1 cellular context compared by ENCODE assay signal in genomic region chr5:106415541-106415940, GRCh38.
TF ChIP-seq lines count a peak whose summit lies in the region.

No MANE protein-coding gene starts in this region.

TF ChIP-seq in IMR-90, 13 proteins besides CTCF, POLR2A, EP300 and RAD21:
- TF ChIP-seq SMC3 (IDR thresholded peaks at IDR 0.05; ENCODE audit: low read depth, low read length) (no peak), ELK1 (IDR thresholded peaks at IDR 0.05; ENCODE audit: borderline replicate concordance, low read depth, low read length) (no peak), BHLHE40 (IDR thresholded peaks at IDR 0.05; ENCODE audit: low read depth, low read length) (no peak), USF2 (IDR thresholded peaks at IDR 0.05; ENCODE audit: low read depth, low read length) (peak; percentile 42; the same call in 1 of the 2 replicates), CHD1 (IDR thresholded peaks at IDR 0.05; ENCODE audit: low read depth, low read length) (no peak), CEBPB (IDR thresholded peaks at IDR 0.05; ENCODE audit: low read depth, low read length) (peak; percentile 76), RCOR1 (IDR thresholded peaks at IDR 0.05; ENCODE audit: insufficient replicate concordance, low read length) (peak; percentile 39), NFE2L2 (IDR thresholded peaks at IDR 0.05; ENCODE audit: low read depth, low read length) (no peak), MXI1 (IDR thresholded peaks at IDR 0.05; ENCODE audit: borderline replicate concordance, low read depth, low read length) (no peak), FOS (IDR thresholded peaks at IDR 0.05; ENCODE audit: low read depth, low read length) (no peak), MAZ (IDR thresholded peaks at IDR 0.05; ENCODE audit: borderline replicate concordance, low read depth, low read length) (peak; percentile 13; the same call in 1 of the 2 replicates), RFX5 (IDR thresholded peaks at IDR 0.05; ENCODE audit: low read depth, low read length) (no peak), MAFK (IDR thresholded peaks at IDR 0.05; ENCODE audit: low read depth, low read length) (no peak)
